7 cellular contexts compared by ENCODE assay signal in genomic region chr4:121953860-121954259, GRCh38.
"Had no signal": no experiment of that assay in that cellular context is flagged by ENCODE, and none has a peak within 500 bp of the region (broad histone marks: within the 10 kb centered on the region; RNA-seq: fewer than 3 reads in every experiment).

No MANE protein-coding gene starts in this region.

- ATAC-seq: HCT116, HepG2 had no signal

- DNase-seq: GM23248, GOT3, H7, HFFc6, KBM-7 had no signal
